In the genomic region with DNA sequence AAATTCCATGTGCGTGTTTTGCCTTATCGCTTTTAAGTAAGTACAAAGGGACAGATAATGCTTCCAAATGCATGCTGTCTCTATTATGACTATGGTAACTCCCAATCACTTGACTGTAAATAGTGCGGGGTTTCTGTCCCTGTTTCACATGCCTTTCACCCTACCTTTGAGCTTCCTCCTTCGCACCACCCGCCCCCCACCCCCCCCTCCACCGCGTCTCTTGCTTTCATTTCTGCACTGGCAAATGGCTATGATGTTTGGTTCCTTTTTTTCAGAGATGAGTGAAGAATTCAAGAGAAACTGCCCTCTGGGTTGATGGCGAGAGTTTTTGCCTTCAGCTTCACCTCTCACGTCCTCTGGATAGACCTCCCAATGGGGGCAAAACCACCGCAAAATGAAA, we compare ENCODE assay signal across 10 cellular contexts. TPM values are rescaled to one million over a fixed set of nuclear protein-coding genes. Genes with fewer than 3 reads are reported as not detected.
DNase-seq lines count a peak whose midpoint lies in the region; ATAC-seq and TF ChIP-seq lines count a peak whose summit lies in the region.
"Had no signal": no experiment of that assay in that cellular context is flagged by ENCODE, and none has a peak within 500 bp of the region (broad histone marks: within the 10 kb centered on the region; RNA-seq: fewer than 3 reads in every experiment).

No MANE protein-coding gene starts in this region.

- H3K27ac ChIP-seq in Peyer's patch (peak overlapping the region in 2 of 4 donors; percentile 30 to 52), urinary bladder (ENCODE audit: low read depth) (no peak overlapping the region)

- H3K4me3 ChIP-seq in Peyer's patch (peak overlapping the region; percentile 10 to 35 (median 24)), urinary bladder (ENCODE audit: low read depth, low read length) (peak overlapping the region; percentile 1)

- H3K9me3 ChIP-seq in Peyer's patch = no peaks in the 10 kb centered on the region

- 31% methylated on average over 10 of the region's 10 CpGs for WGBS in urinary bladder

- no peak for TF ChIP-seq CTCF in Peyer's patch (IDR thresholded peaks at IDR 0.05)

- H3K27me3 ChIP-seq in Peyer's patch = no peaks in the 10 kb centered on the region

- peak; percentile 8 for DNase-seq in activated effector memory CD4-positive, alpha-beta T cell treated with Interleukin-2 at 50 U/mL for 16 hours
- no peak for DNase-seq in activated effector memory CD4-positive, alpha-beta T cell treated with anti-CD3 and anti-CD28 coated beads, Interleukin-2, amount 50 U/mL, for 16 hours
- no peak for DNase-seq in Peyer's patch
- peak; percentile 5 for DNase-seq in globus pallidus (ENCODE audit: low spot score)
- DNase-seq in NCI-H748 treated with DMSO at 0.1 percent for 48 hours (lab: John Stamatoyannopoulos, UW) = no peak

- peaks cover 0 to 4% (median 0%) of the 10 kb centered on the region in 4 donors for H3K4me1 ChIP-seq in Peyer's patch
- no peaks in the 10 kb centered on the region for H3K4me1 ChIP-seq in urinary bladder (ENCODE audit: insufficient read depth)

- H3K36me3 ChIP-seq in Peyer's patch (no peaks in the 10 kb centered on the region), urinary bladder (ENCODE audit: insufficient read depth) (no peaks in the 10 kb centered on the region)

- TF ChIP-seq POLR2A in Peyer's patch (IDR thresholded peaks at IDR 0.05) = no peak

- ATAC-seq in GM19467 (IDR thresholded peaks at IDR 0.05; ENCODE audit: unreplicated experiment) = no peak
- no peak for ATAC-seq in HG03095 (IDR thresholded peaks at IDR 0.05; ENCODE audit: unreplicated experiment)

RNA-seq across cellular contexts. Expression of gene SPP2, which starts 25.0 kb away (rescaled TPM):
- total RNA-seq in Peyer's patch = not detected
- not detected for total RNA-seq in urinary bladder
- not detected for polyA plus RNA-seq in urinary bladder
- total RNA-seq: renal cortical epithelial cell; T-helper 2 cell treated with Interferon-gamma antibody and Interleukin-4, amounts not matched to agents 100 ng/mL and 5 ng/mL, for 36 hours had no signal

Comparison
In these comparisons a context has a peak if more than half of its experiments do, and no peak if none do; other contexts are left out.
1. DNase-seq: peak in activated effector memory CD4-positive, alpha-beta T cell treated with Interleukin-2 at 50 U/mL for 16 hours (single experiment) and globus pallidus (single experiment); none in activated effector memory CD4-positive, alpha-beta T cell treated with anti-CD3 and anti-CD28 coated beads, Interleukin-2, amount 50 U/mL, for 16 hours (single experiment), Peyer's patch (0 of 3) and NCI-H748 treated with DMSO at 0.1 percent for 48 hours (single experiment).